Comparison of ENCODE assay signal across 19 cellular contexts in genomic region chr5:28156981-28157380, GRCh38.
"Had no signal": no experiment of that assay in that cellular context is flagged by ENCODE, and none has a peak within 500 bp of the region (broad histone marks: within the 10 kb centered on the region; RNA-seq: fewer than 3 reads in every experiment).

No MANE protein-coding gene starts in this region.

- H3K9me3 ChIP-seq: colonic mucosa, psoas muscle, transverse colon had no signal

- H3K27ac ChIP-seq: colonic mucosa, foreskin keratinocyte, heart left ventricle, left lung, psoas muscle, transverse colon had no signal

- ATAC-seq: foreskin keratinocyte, heart left ventricle, left lung, mucosa of descending colon, natural killer cell, psoas muscle, sciatic nerve, T-helper 17 cell had no signal

- H3K27me3 ChIP-seq: colonic mucosa, foreskin keratinocyte, heart left ventricle, left lung, transverse colon had no signal

- H3K4me3 ChIP-seq: colonic mucosa, heart left ventricle, left lung, mucosa of descending colon, psoas muscle, transverse colon had no signal

- H3K36me3 ChIP-seq: colonic mucosa, heart left ventricle, left lung, transverse colon had no signal

- DNase-seq: activated CD4-positive, alpha-beta T cell treated with anti-CD3 and anti-CD28 coated beads, Interleukin-2, amount 10 ng/mL, durations not matched to agents 7 days and 5 days; activated CD4-positive, CD25-positive, alpha-beta regulatory T cell; activated effector memory CD4-positive, alpha-beta T cell treated with Interleukin-2 at 50 U/mL for 16 hours; activated naive CD8-positive, alpha-beta T cell treated with anti-CD3 and anti-CD28 coated beads for 36 hours; aorta; colonic mucosa; foreskin keratinocyte; heart left ventricle; islet precursor cell; left lung; mucosa of descending colon; natural killer cell; psoas muscle; stimulated activated CD4-positive, alpha-beta T cell treated with anti-CD3 and anti-CD28 coated beads, Interleukin-12 subunit alpha, Interleukin-12 subunit beta, amount 100 ng/mL, for 4 hours; stimulated activated naive CD4-positive, alpha-beta T cell; substantia nigra; T-helper 17 cell; transverse colon had no signal
